Comparison of ENCODE assay signal across 1 cellular context in the genomic region with DNA sequence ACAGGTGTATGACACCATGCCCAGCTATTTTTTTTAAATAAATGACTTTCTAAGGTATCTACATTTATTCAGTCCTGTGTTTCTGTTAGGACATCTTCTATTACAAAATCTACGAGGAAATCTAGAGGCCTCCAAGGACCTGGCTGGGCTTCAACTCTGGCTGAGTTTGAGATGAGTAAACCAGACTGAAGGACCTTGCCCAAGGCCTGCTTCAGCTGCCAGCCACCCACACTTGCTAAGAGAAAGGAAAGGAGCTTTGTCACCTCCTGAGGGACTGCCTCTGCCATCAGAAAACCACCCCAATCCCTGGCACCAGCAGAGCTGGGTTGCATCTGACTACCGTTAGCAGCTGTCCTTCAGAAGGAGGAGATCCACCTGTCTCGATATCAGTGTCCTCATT.
TF ChIP-seq lines count a peak whose summit lies in the region.

No MANE protein-coding gene starts in this region.

TF ChIP-seq in GM23338, 12 proteins besides CTCF, POLR2A, EP300 and RAD21:
- TF ChIP-seq STAT1 (IDR thresholded peaks at IDR 0.05; ENCODE audit: unreplicated experiment) = no peak
TF ChIP-seq in GM23338: peak in this region for 0.
